ENCODE assay signal across 7 cellular contexts in genomic region chr3:49929333-49930240, GRCh38.
DNase-seq lines count a peak whose midpoint lies in the region; ATAC-seq and TF ChIP-seq lines count a peak whose summit lies in the region.

A gene with protein sequence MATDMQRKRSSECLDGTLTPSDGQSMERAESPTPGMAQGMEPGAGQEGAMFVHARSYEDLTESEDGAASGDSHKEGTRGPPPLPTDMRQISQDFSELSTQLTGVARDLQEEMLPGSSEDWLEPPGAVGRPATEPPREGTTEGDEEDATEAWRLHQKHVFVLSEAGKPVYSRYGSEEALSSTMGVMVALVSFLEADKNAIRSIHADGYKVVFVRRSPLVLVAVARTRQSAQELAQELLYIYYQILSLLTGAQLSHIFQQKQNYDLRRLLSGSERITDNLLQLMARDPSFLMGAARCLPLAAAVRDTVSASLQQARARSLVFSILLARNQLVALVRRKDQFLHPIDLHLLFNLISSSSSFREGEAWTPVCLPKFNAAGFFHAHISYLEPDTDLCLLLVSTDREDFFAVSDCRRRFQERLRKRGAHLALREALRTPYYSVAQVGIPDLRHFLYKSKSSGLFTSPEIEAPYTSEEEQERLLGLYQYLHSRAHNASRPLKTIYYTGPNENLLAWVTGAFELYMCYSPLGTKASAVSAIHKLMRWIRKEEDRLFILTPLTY (minus strand): TSS chr3:49929811. CDS start chr3:49913346, 16,465 bp downstream.

- peak within 1 kb of the TSS; percentile 80 for H3K4me3 ChIP-seq in astrocyte of the cerebellum (ENCODE audit: low read depth, low read length)

- in situ Hi-C loops in astrocyte of the cerebellum (cut with HindIII; ENCODE audit: low sequenced_read_pairs), result no loop called here

- peak; percentile 33 for TF ChIP-seq CTCF in astrocyte of the cerebellum (IDR thresholded peaks at IDR 0.05; ENCODE audit: low read depth, low read length, missing control alignments)

- DNase-seq in NCI-H1930 (lab: John Stamatoyannopoulos, UW) (peak; percentile 63 to 76), T-helper 22 cell (ENCODE audit: low read depth) (peak; percentile 76), astrocyte of the cerebellum (ENCODE audit: low read depth) (peak; percentile 29), hepatic stellate cell (ENCODE audit: low spot score) (peak; percentile 83), retina (peak; percentile 97)

- ATAC-seq in GM18502 (IDR thresholded peaks at IDR 0.05; ENCODE audit: poor library complexity, unreplicated experiment), result peak; percentile 88
- peak; percentile 83 for ATAC-seq in HG02870 (IDR thresholded peaks at IDR 0.05; ENCODE audit: unreplicated experiment)

Comparison
In these comparisons a context has a peak if more than half of its experiments do, and no peak if none do; other contexts are left out.
1. Peak in every context shown above with its lines: DNase-seq, ATAC-seq and H3K4me3 ChIP-seq.
2. DNase-seq: peak in every context shown above with its lines; median percentile 97 in retina; 83 in hepatic stellate cell; 76 in T-helper 22 cell; 70 in NCI-H1930; 29 in astrocyte of the cerebellum.